Comparison of ENCODE assay signal across 39 cellular contexts in genomic region chr4:172675232-172675631, GRCh38.
"Had no signal": no experiment of that assay in that cellular context is flagged by ENCODE, and none has a peak within 500 bp of the region (broad histone marks: within the 10 kb centered on the region; RNA-seq: fewer than 3 reads in every experiment).

No MANE protein-coding gene starts in this region.

- H3K4me3 ChIP-seq: adrenal gland, ascending aorta, body of pancreas, breast epithelium, cardiac muscle cell had no signal

- H3K36me3 Mint-ChIP-seq: activated naive CD4-positive, alpha-beta T cell treated with anti-CD3 and anti-CD28 coated beads, Interleukin-2, amount 10 ng/mL, durations not matched to agents 7 days and 5 days; activated naive CD4-positive, alpha-beta T cell treated with anti-CD3 and anti-CD28 coated beads, Interleukin-2, amount 50 U/mL, for 24 hours; activated naive CD8-positive, alpha-beta T cell; activated naive CD8-positive, alpha-beta T cell treated with anti-CD3 and anti-CD28 coated beads for 36 hours; activated naive CD8-positive, alpha-beta T cell treated with anti-CD3 and anti-CD28 coated beads, Interleukin-2, amount 10 ng/mL, durations not matched to agents 7 days and 5 days; brain had no signal

- H3K36me3 ChIP-seq: adrenal gland, ascending aorta, brain microvascular endothelial cell, breast epithelium, cardiac muscle cell had no signal

- H3K27me3 ChIP-seq: adrenal gland, ascending aorta, body of pancreas, brain microvascular endothelial cell, breast epithelium, cardiac muscle cell had no signal

- H3K4me1 ChIP-seq: adrenal gland, ascending aorta, body of pancreas, breast epithelium had no signal

- H3K27ac ChIP-seq: adrenal gland, ascending aorta, body of pancreas, brain microvascular endothelial cell, breast epithelium, cardiac muscle cell had no signal

- ATAC-seq: activated naive CD8-positive, alpha-beta T cell treated with anti-CD3 and anti-CD28 coated beads, Interleukin-2, amount 50 U/mL, for 24 hours; activated T-cell treated with anti-CD3 and anti-CD28 coated beads, Interleukin-2, amount 50 U/mL, for 4 hours; activated T-cell treated with anti-CD3 and anti-CD28 coated beads, Interleukin-2, amount 50 U/mL, for 72 hours; activated T-helper 17 cell treated with anti-CD3 and anti-CD28 coated beads, Interleukin-2, amount 50 U/mL, for 72 hours; body of pancreas had no signal

- DNase-seq: activated effector memory CD4-positive, alpha-beta T cell treated with anti-CD3 and anti-CD28 coated beads, Interleukin-2, amount 50 U/mL, for 16 hours; activated effector memory CD4-positive, alpha-beta T cell treated with Interleukin-2 at 50 U/mL for 16 hours; activated gamma-delta T cell; activated gamma-delta T cell treated with Interleukin-2 at 50 U/mL for 16 hours; activated naive CD4-positive, alpha-beta T cell; activated naive CD4-positive, alpha-beta T cell treated with anti-CD3 and anti-CD28 coated beads for 36 hours; activated naive CD4-positive, alpha-beta T cell treated with anti-CD3 and anti-CD28 coated beads, Interleukin-2, amount 10 ng/mL, durations not matched to agents 7 days and 5 days; activated naive CD4-positive, alpha-beta T cell treated with anti-CD3 and anti-CD28 coated beads, Interleukin-2, amount 50 U/mL, for 16 hours; activated naive CD4-positive, alpha-beta T cell treated with Interleukin-2 at 50 U/mL for 16 hours; activated naive CD8-positive, alpha-beta T cell treated with anti-CD3 and anti-CD28 coated beads for 36 hours; activated naive CD8-positive, alpha-beta T cell treated with anti-CD3 and anti-CD28 coated beads, Interleukin-2, amount 10 ng/mL, durations not matched to agents 7 days and 5 days; activated naive CD8-positive, alpha-beta T cell treated with anti-CD3 and anti-CD28 coated beads, Interleukin-2, amount 50 U/mL, for 24 hours; activated T-cell treated with anti-CD3 and anti-CD28 coated beads for 4 hours; activated T-cell treated with anti-CD3 and anti-CD28 coated beads, Interleukin-2, amount 50 U/mL, for 1 hour; activated T-cell treated with anti-CD3 and anti-CD28 coated beads, Interleukin-2, amount 50 U/mL, for 24 hours; activated T-cell treated with anti-CD3 and anti-CD28 coated beads, Interleukin-2, amount 50 U/mL, for 4 hours; activated T-cell treated with anti-CD3 and anti-CD28 coated beads, Interleukin-2, amount 50 U/mL, for 48 hours; activated T-cell treated with anti-CD3 and anti-CD28 coated beads, Interleukin-2, amount 50 U/mL, for 72 hours; adrenal gland; amniotic stem cell; amygdala; anterior cingulate cortex; aorta; body of pancreas; brain microvascular endothelial cell; caudate nucleus; central memory CD4-positive, alpha-beta T cell; cerebellar nuclear complex had no signal

- FAIRE-seq: astrocyte, bronchial epithelial cell had no signal

- H3K27ac Mint-ChIP-seq: activated naive CD4-positive, alpha-beta T cell treated with anti-CD3 and anti-CD28 coated beads for 36 hours; activated naive CD4-positive, alpha-beta T cell treated with anti-CD3 and anti-CD28 coated beads, Interleukin-2, amount 10 ng/mL, durations not matched to agents 7 days and 5 days; activated naive CD4-positive, alpha-beta T cell treated with anti-CD3 and anti-CD28 coated beads, Interleukin-2, amount 50 U/mL, for 24 hours; activated naive CD8-positive, alpha-beta T cell; activated naive CD8-positive, alpha-beta T cell treated with anti-CD3 and anti-CD28 coated beads for 36 hours; activated naive CD8-positive, alpha-beta T cell treated with anti-CD3 and anti-CD28 coated beads, Interleukin-2, amount 10 ng/mL, durations not matched to agents 7 days and 5 days; activated naive CD8-positive, alpha-beta T cell treated with anti-CD3 and anti-CD28 coated beads, Interleukin-2, amount 50 U/mL, for 24 hours; activated T-cell treated with anti-CD3 and anti-CD28 coated beads, Interleukin-2, amount 50 U/mL, for 24 hours; activated T-cell treated with anti-CD3 and anti-CD28 coated beads, Interleukin-2, amount 50 U/mL, for 72 hours; activated T-helper 1 cell treated with anti-CD3 and anti-CD28 coated beads, Interleukin-12 subunit alpha, Interleukin-12 subunit beta, Interleukin-2, Interleukin-4 antibody, amounts not matched to agents 30 ng/mL and 10 ng/mL and 1 ng/mL, durations not matched to agents 14 hours and 24 hours and 36 hours; activated T-helper 17 cell treated with anti-CD3 and anti-CD28 coated beads, Interleukin-2, amount 50 U/mL, for 72 hours; activated T-helper 2 cell treated with anti-CD3 and anti-CD28 coated beads, Interferon-gamma antibody, Interleukin-2, Interleukin-4, amounts not matched to agents 10 μg/mL and 5 μg/mL and 100 μg/mL, durations not matched to agents 14 hours and 24 hours and 36 hours; brain had no signal

- H3K9me3 ChIP-seq: adrenal gland, ascending aorta, body of pancreas, breast epithelium had no signal
